In genomic region chr11:70713988-70714665, GRCh38 we compare ENCODE assay signal across 28 cellular contexts.
A peak's percentile ranks its signal among the peaks of the same experiment; 100 is the strongest.
DNase-seq lines count a peak whose midpoint lies in the region; ATAC-seq and TF ChIP-seq lines count a peak whose summit lies in the region.
"Had no signal": no experiment of that assay in that cellular context is flagged by ENCODE, and none has a peak within 500 bp of the region (broad histone marks: within the 10 kb centered on the region; RNA-seq: fewer than 3 reads in every experiment).

No MANE protein-coding gene starts in this region.

- H3K27ac Mint-ChIP-seq in natural killer cell, result no peak overlapping the region
- H3K27ac Mint-ChIP-seq: activated CD8-positive, alpha-beta memory T cell treated with anti-CD3 and anti-CD28 coated beads, Interleukin-2, amount 10 ng/mL, durations not matched to agents 7 days and 5 days; activated T-cell treated with anti-CD3 and anti-CD28 coated beads, Interleukin-2, amount 50 U/mL, for 72 hours; CD4-positive, alpha-beta T cell; memory B cell; stimulated activated naive CD8-positive, alpha-beta T cell treated with anti-CD3 and anti-CD28 coated beads, Interleukin-15, Interleukin-2, amounts not matched to agents 100 ng/mL and 50 ng/mL, for 24 hours had no signal

- H3K4me3 ChIP-seq in SK-N-SH (ENCODE audit: low read depth in 2 of 2, low read length in 1 of 2) (no peak overlapping the region), NT2/D1 (ENCODE audit: insufficient read length, low read depth) (no peak overlapping the region), thyroid gland (replicated peaks in 1 of 3) (no peak overlapping the region)
- H3K4me3 ChIP-seq: adrenal gland, body of pancreas, PC-9, thoracic aorta had no signal

- TF ChIP-seq CTCF in SK-N-SH (IDR thresholded peaks at IDR 0.05) (no peak), thyroid gland (IDR thresholded peaks at IDR 0.05) (no peak), natural killer cell (IDR thresholded peaks at IDR 0.05) (no peak)

- H3K27me3 ChIP-seq in SK-N-SH (ENCODE audit: insufficient read depth) (no peaks in the 10 kb centered on the region), NT2/D1 (ENCODE audit: insufficient read depth, insufficient read length) (no peaks in the 10 kb centered on the region), thyroid gland (no peaks in the 10 kb centered on the region)
- H3K27me3 ChIP-seq: adrenal gland, body of pancreas had no signal

- ATAC-seq in SK-N-SH treated with all-trans-retinoic acid at 6 μM for 48 hours (no peak), HG03457 (IDR thresholded peaks at IDR 0.05; ENCODE audit: unreplicated experiment) (no peak), natural killer cell (no peak)
- ATAC-seq: activated CD8-positive, alpha-beta memory T cell treated with anti-CD3 and anti-CD28 coated beads, Interleukin-2, amount 10 ng/mL, durations not matched to agents 7 days and 5 days; activated T-cell treated with anti-CD3 and anti-CD28 coated beads, Interleukin-2, amount 50 U/mL, for 72 hours; body of pancreas; left colon had no signal

- H3K4me2 ChIP-seq in SK-N-SH, result no peak overlapping the region
- H3K4me2 ChIP-seq: PC-9 had no signal

- H3K9me2 ChIP-seq in SK-N-SH, result no peaks in the 10 kb centered on the region

- no peaks in the 10 kb centered on the region for H3K36me3 Mint-ChIP-seq in natural killer cell
- H3K36me3 Mint-ChIP-seq: activated CD8-positive, alpha-beta memory T cell treated with anti-CD3 and anti-CD28 coated beads, Interleukin-2, amount 10 ng/mL, durations not matched to agents 7 days and 5 days; memory B cell had no signal

- intact Hi-C loops in thyroid gland (cut with DNase I) (no loop called here), natural killer cell (cut with micrococcal nuclease) (no loop called here)

- no peak for TF ChIP-seq EP300 in SK-N-SH (IDR thresholded peaks at IDR 0.05; ENCODE audit: borderline replicate concordance in 1 of 2, low read depth in 1 of 2, low read length in 1 of 2)

- no peak overlapping the region for H2AFZ ChIP-seq in SK-N-SH (ENCODE audit: low read depth)
- H2AFZ ChIP-seq: PC-9 had no signal

- no peaks in the 10 kb centered on the region for H3F3A ChIP-seq in SK-N-SH (replicated peaks; ENCODE audit: insufficient read depth)

- TF ChIP-seq RAD21 in SK-N-SH (IDR thresholded peaks at IDR 0.05; ENCODE audit: low read length), result no peak

- CTCF ChIA-PET in SK-N-SH (lab: Yijun Ruan, JAX), result interaction anchor here (0.7 to 1.4 kb wide), 2 partner anchors 233 to 280 kb away, joined by 3 read pairs; no protein-coding TSS in a partner anchor

- H3K79me2 ChIP-seq in SK-N-SH (ENCODE audit: insufficient read depth), result no peaks in the 10 kb centered on the region

- no peaks in the 10 kb centered on the region for H3K9me3 Mint-ChIP-seq in natural killer cell
- H3K9me3 Mint-ChIP-seq: activated T-cell treated with anti-CD3 and anti-CD28 coated beads, Interleukin-2, amount 50 U/mL, for 72 hours; CD4-positive, alpha-beta T cell; memory B cell; stimulated activated naive CD8-positive, alpha-beta T cell treated with anti-CD3 and anti-CD28 coated beads, Interleukin-15, Interleukin-2, amounts not matched to agents 100 ng/mL and 50 ng/mL, for 24 hours had no signal

- H3K27me3 Mint-ChIP-seq in natural killer cell (ENCODE audit: low read depth in 2 of 2), result peaks cover 5 to 6% of the 10 kb centered on the region in 2 donors

- POLR2A ChIA-PET in SK-N-SH (lab: Yijun Ruan, JAX), result no interaction called here

- no peaks in the 10 kb centered on the region for H3K4me1 Mint-ChIP-seq in natural killer cell
- H3K4me1 Mint-ChIP-seq: memory B cell had no signal

- TF ChIP-seq POLR2A in thyroid gland (IDR thresholded peaks at IDR 0.05), result no peak

- H4K20me1 ChIP-seq in SK-N-SH (ENCODE audit: insufficient read depth), result no peaks in the 10 kb centered on the region

- 25% methylated on average over 10 of the region's 10 CpGs for WGBS in SK-N-SH (ENCODE audit: low lambda C conversion rate)
- 57 to 67% methylated on average over 10 of the region's 10 CpGs for WGBS in thyroid gland, 2 donors

- no peak overlapping the region for H3K27ac ChIP-seq in SK-N-SH (ENCODE audit: low read depth in 2 of 2, low read length in 1 of 2)
- no peak overlapping the region for H3K27ac ChIP-seq in thyroid gland
- H3K27ac ChIP-seq: adrenal gland, body of pancreas, PC-9, thoracic aorta had no signal

- no peaks in the 10 kb centered on the region for H3K36me3 ChIP-seq in SK-N-SH (replicated peaks in 1 of 2; ENCODE audit: control insufficient read depth in 1 of 2, insufficient read depth in 2 of 2, low read length in 1 of 2)
- H3K36me3 ChIP-seq in NT2/D1 (ENCODE audit: insufficient read depth, insufficient read length, low read length), result no peaks in the 10 kb centered on the region
- H3K36me3 ChIP-seq in thyroid gland, result no peaks in the 10 kb centered on the region
- H3K36me3 ChIP-seq: adrenal gland, thoracic aorta had no signal

- peak; percentile 68 for DNase-seq in SK-N-SH
- DNase-seq in NT2/D1 (ENCODE audit: low read depth, low spot score), result peak; percentile 58
- peak; percentile 86 for DNase-seq in iPS-NIHi11 (ENCODE audit: low spot score)
- DNase-seq in thyroid gland, result peak; percentile 16 to 33
- no peak for DNase-seq in NCI-H526 treated with DMSO at 0.1 percent for 48 hours (lab: John Stamatoyannopoulos, UW)
- no peak for DNase-seq in natural killer cell
- DNase-seq: activated CD4-positive, alpha-beta T cell treated with anti-CD3 and anti-CD28 coated beads, Interleukin-2, amount 50 U/mL, for 1 hour; activated CD8-positive, alpha-beta memory T cell treated with anti-CD3 and anti-CD28 coated beads, Interleukin-2, amount 10 ng/mL, durations not matched to agents 7 days and 5 days; activated naive CD4-positive, alpha-beta T cell; activated T-cell treated with anti-CD3 and anti-CD28 coated beads, Interleukin-2, amount 50 U/mL, for 72 hours; adrenal gland; AML-193; body of pancreas; CD4-positive, alpha-beta T cell; effector CD4-positive, alpha-beta T cell; EL; GOT3; left colon; NCI-H1092; NCI-H1694 treated with DMSO at 0.1 percent for 48 hours; PC-9; Right ventricle myocardium superior; T1000 had no signal

- H3K9ac ChIP-seq in SK-N-SH, result no peak overlapping the region
- no peak overlapping the region for H3K9ac ChIP-seq in NT2/D1 (ENCODE audit: insufficient read length, low read depth)

- peaks cover 0 to 14% of the 10 kb centered on the region in 2 experiments; a peak in 1 of 4 replicates for H3K4me1 ChIP-seq in SK-N-SH (ENCODE audit: control insufficient read depth in 1 of 2, insufficient read depth in 2 of 2, low read depth in 1 of 2, low read length in 1 of 2)
- peaks cover 19% of the 10 kb centered on the region for H3K4me1 ChIP-seq in NT2/D1 (ENCODE audit: insufficient read depth, insufficient read length)
- peaks cover 0 to 9% of the 10 kb centered on the region in 2 donors for H3K4me1 ChIP-seq in thyroid gland
- H3K4me1 ChIP-seq: body of pancreas had no signal

- H3K9me3 ChIP-seq in SK-N-SH (no peaks in the 10 kb centered on the region), NT2/D1 (ENCODE audit: insufficient read depth, low read length) (no peaks in the 10 kb centered on the region), thyroid gland (no peaks in the 10 kb centered on the region)
- H3K9me3 ChIP-seq: adrenal gland, body of pancreas, thoracic aorta had no signal

- H3K4me3 Mint-ChIP-seq in natural killer cell, result no peak overlapping the region
- H3K4me3 Mint-ChIP-seq: activated CD8-positive, alpha-beta memory T cell treated with anti-CD3 and anti-CD28 coated beads, Interleukin-2, amount 10 ng/mL, durations not matched to agents 7 days and 5 days; activated T-cell treated with anti-CD3 and anti-CD28 coated beads, Interleukin-2, amount 50 U/mL, for 72 hours; CD4-positive, alpha-beta T cell; memory B cell; stimulated activated naive CD8-positive, alpha-beta T cell treated with anti-CD3 and anti-CD28 coated beads, Interleukin-15, Interleukin-2, amounts not matched to agents 100 ng/mL and 50 ng/mL, for 24 hours had no signal

TF ChIP-seq in SK-N-SH, 30 proteins besides CTCF, POLR2A, EP300 and RAD21 (continues in another document):
- TF ChIP-seq NFIC (IDR thresholded peaks at IDR 0.05; ENCODE audit: borderline replicate concordance) (no peak), ELF1 (IDR thresholded peaks at IDR 0.05) (no peak), TEAD4 (IDR thresholded peaks at IDR 0.05; ENCODE audit: borderline replicate concordance, insufficient read depth) (no peak), USF1 (IDR thresholded peaks at IDR 0.05; ENCODE audit: borderline replicate concordance, low read depth) (no peak), GATA2 (CRISPR knock-in tag; IDR thresholded peaks at IDR 0.05) (peak; percentile 66), FOXJ3 (CRISPR knock-in tag; IDR thresholded peaks at IDR 0.05) (no peak)

TF ChIP-seq in SK-N-SH treated with all-trans-retinoic acid at 6 μM for 48 hours, 23 proteins besides CTCF, POLR2A, EP300 and RAD21:
- TF ChIP-seq GLIS3 (CRISPR knock-in tag; IDR thresholded peaks at IDR 0.05) (no peak), ZC3H10 (CRISPR knock-in tag; IDR thresholded peaks at IDR 0.05) (no peak), OSR1 (CRISPR knock-in tag; IDR thresholded peaks at IDR 0.05) (no peak), CSDC2 (CRISPR knock-in tag; IDR thresholded peaks at IDR 0.05) (no peak), ZFP30 (CRISPR knock-in tag; IDR thresholded peaks at IDR 0.05) (no peak), ZNF565 (CRISPR knock-in tag; conservative IDR thresholded peaks at IDR 0.05; ENCODE audit: low read depth) (no peak), ARNTL (CRISPR knock-in tag; IDR thresholded peaks at IDR 0.05; ENCODE audit: borderline replicate concordance, low read depth) (no peak), CREB5 (CRISPR knock-in tag; IDR thresholded peaks at IDR 0.05; ENCODE audit: low read depth) (no peak)

Comparison
In these comparisons a context has a peak if more than half of its experiments do, and no peak if none do; other contexts are left out.
1. DNase-seq: peak in SK-N-SH (single experiment), NT2/D1 (single experiment), iPS-NIHi11 (single experiment) and thyroid gland (2 of 2); none in NCI-H526 treated with DMSO at 0.1 percent for 48 hours (single experiment) and natural killer cell (single experiment).